Comparison of ENCODE assay signal across 1 cellular context in the genomic region with DNA sequence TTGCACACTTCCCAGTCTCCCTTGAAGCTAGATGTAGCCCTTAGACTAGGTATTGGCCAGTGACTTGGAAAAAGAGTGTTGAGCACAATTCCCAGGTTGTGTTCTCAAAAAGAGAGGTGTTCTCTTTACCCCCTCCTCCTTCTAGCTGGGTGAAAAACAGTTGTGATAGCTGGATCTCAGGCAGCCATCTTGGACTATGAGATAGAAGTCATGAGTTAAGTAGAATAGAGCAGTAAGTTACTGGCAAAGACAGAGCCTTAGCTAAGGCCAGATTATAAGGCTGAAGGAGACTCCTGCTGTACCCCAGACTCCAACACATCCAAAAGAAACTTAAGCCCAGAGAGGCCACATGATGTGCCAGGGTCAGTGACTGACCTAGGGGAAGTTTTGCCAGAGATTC.
TF ChIP-seq lines count a peak whose summit lies in the region.

No MANE protein-coding gene starts in this region.

TF ChIP-seq in H1, 55 proteins besides CTCF, POLR2A, EP300 and RAD21:
- TF ChIP-seq SIN3A (conservative IDR thresholded peaks at IDR 0.05 in 1 of 2, IDR thresholded peaks at IDR 0.05 in 1 of 2; ENCODE audit: low read depth in 1 of 2, low read length in 2 of 2): no peak
- TF ChIP-seq, protein P1, sequence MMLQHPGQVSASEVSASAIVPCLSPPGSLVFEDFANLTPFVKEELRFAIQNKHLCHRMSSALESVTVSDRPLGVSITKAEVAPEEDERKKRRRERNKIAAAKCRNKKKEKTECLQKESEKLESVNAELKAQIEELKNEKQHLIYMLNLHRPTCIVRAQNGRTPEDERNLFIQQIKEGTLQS (IDR thresholded peaks at IDR 0.05; ENCODE audit: insufficient read depth, low read depth, low read length): no peak
- TF ChIP-seq TAF1 (IDR thresholded peaks at IDR 0.05; ENCODE audit: low read depth, low read length): no peak
- peak; percentile 79; the same call in 1 of the 2 replicates for TF ChIP-seq KDM1A (IDR thresholded peaks at IDR 0.05; ENCODE audit: borderline replicate concordance, low read length)
- TF ChIP-seq KDM4A (IDR thresholded peaks at IDR 0.05; ENCODE audit: low read depth, low read length, severe bottlenecking): no peak
- TF ChIP-seq CHD2 (IDR thresholded peaks at IDR 0.05; ENCODE audit: low read length): no peak
